9 cellular contexts compared by ENCODE assay signal in the genomic region with DNA sequence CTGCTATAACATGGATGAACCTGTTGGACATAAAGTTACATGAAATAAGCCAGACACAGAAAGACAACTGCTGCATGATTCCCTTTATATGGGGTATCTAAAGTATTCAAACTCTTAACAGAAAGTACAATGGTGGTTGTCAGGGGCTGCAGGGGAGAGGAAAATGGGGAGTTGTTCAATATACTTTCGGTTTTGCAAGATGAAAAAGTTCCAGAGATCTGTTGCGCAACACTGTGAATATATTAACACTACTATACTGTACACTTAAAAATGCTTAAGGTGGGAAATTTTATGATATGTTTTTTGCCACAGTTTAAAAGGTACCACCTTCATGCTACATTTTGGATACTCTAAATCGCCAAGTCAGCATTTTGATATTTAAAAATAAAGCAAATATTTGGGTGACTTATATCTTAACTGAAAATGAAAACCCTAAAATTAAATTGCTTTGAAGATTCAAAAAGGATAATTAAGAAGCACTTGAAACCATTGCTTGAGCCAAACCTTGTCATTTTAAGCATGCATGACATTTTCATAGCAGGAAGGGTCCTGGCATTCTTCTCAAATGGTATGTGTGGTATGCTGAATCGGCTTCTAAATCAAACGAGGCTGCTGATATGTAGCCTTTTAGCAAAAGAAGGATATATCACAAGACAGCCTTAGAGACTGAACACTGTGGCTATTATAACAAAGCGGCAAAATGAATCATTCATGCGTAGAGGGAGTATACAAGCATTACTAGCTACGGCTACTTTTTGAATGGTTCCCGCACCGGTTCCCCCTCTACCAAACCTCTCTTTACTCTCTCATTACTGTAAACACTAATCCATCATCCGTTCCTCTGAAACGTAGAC.
DNase-seq lines count a peak whose midpoint lies in the region; ATAC-seq, FAIRE-seq and TF ChIP-seq lines count a peak whose summit lies in the region.
"Had no signal": no experiment of that assay in that cellular context is flagged by ENCODE, and none has a peak within 500 bp of the region (broad histone marks: within the 10 kb centered on the region; RNA-seq: fewer than 3 reads in every experiment).

No MANE protein-coding gene starts in this region.

- DNase-seq in SIG-M5 treated with dmso at 0.1 percent for 504 hours (lab: John Stamatoyannopoulos, UW; ENCODE audit: unreplicated experiment) (peak; percentile 17), SIG-M5 (lab: John Stamatoyannopoulos, UW) (no peak), T-helper 17 cell (no peak), fibroblast of lung (ENCODE audit: low read depth in 2 of 2) (peak; percentile 71 to 83), NCI-H2196 treated with DMSO at 0.1 percent for 48 hours (lab: John Stamatoyannopoulos, UW; ENCODE audit: unreplicated experiment) (no peak), H54 (ENCODE audit: insufficient read length, low spot score) (no peak)
- DNase-seq in stimulated activated effector memory CD8-positive, alpha-beta T cell treated with anti-CD3 and anti-CD28 coated beads, Interleukin-12 subunit alpha, Interleukin-12 subunit beta, amount 100 ng/mL, for 72 hours (ENCODE audit: low spot score in 2 of 2): no peak
- no peak for DNase-seq in stimulated activated CD4-positive, alpha-beta T cell treated with anti-CD3 and anti-CD28 coated beads, Interleukin-4, amount 100 ng/mL, for 1 hour

- H3K9ac ChIP-seq in fibroblast of lung (ENCODE audit: insufficient read depth, low read length): peak overlapping the region; percentile 37

- peaks cover 44% of the 10 kb centered on the region for H3K4me1 Mint-ChIP-seq in T-helper 17 cell
- peaks cover 65% of the 10 kb centered on the region for H3K4me1 Mint-ChIP-seq in stimulated activated effector memory CD8-positive, alpha-beta T cell treated with anti-CD3 and anti-CD28 coated beads, Interleukin-12 subunit alpha, Interleukin-12 subunit beta, amount 100 ng/mL, for 72 hours

- no peak overlapping the region for H2AFZ ChIP-seq in fibroblast of lung (ENCODE audit: low read length)

- H3K27ac ChIP-seq in fibroblast of lung (ENCODE audit: insufficient read depth, low read length): peak overlapping the region; percentile 79
- H3K27ac ChIP-seq: 22Rv1 had no signal

- no peaks in the 10 kb centered on the region for H3K36me3 ChIP-seq in fibroblast of lung (ENCODE audit: control insufficient read depth, insufficient read depth, low read length)

- H3K4me2 ChIP-seq in fibroblast of lung (ENCODE audit: extremely low read depth, insufficient read depth, low read length): peak overlapping the region; percentile 68

- FAIRE-seq in H54 (lab: Jason Lieb, UNC): no peak

- H3K9me3 Mint-ChIP-seq in stimulated activated effector memory CD8-positive, alpha-beta T cell treated with anti-CD3 and anti-CD28 coated beads, Interleukin-12 subunit alpha, Interleukin-12 subunit beta, amount 100 ng/mL, for 72 hours: no peaks in the 10 kb centered on the region

- H3K4me1 ChIP-seq in fibroblast of lung (ENCODE audit: control insufficient read depth, extremely low read depth, insufficient read depth, low read length): peaks cover 21% of the 10 kb centered on the region

- no peaks in the 10 kb centered on the region for H3K36me3 Mint-ChIP-seq in T-helper 17 cell (ENCODE audit: low read depth)
- H3K36me3 Mint-ChIP-seq in stimulated activated effector memory CD8-positive, alpha-beta T cell treated with anti-CD3 and anti-CD28 coated beads, Interleukin-12 subunit alpha, Interleukin-12 subunit beta, amount 100 ng/mL, for 72 hours: peaks cover 61% of the 10 kb centered on the region

- H3K4me3 Mint-ChIP-seq in T-helper 17 cell: peak overlapping the region; percentile 84
- peak overlapping the region; percentile 65 for H3K4me3 Mint-ChIP-seq in stimulated activated effector memory CD8-positive, alpha-beta T cell treated with anti-CD3 and anti-CD28 coated beads, Interleukin-12 subunit alpha, Interleukin-12 subunit beta, amount 100 ng/mL, for 72 hours

- no peak for TF ChIP-seq POLR2A in H54 (IDR thresholded peaks at IDR 0.05; ENCODE audit: low read depth, low read length)

- no peaks in the 10 kb centered on the region for H3K27me3 Mint-ChIP-seq in T-helper 17 cell

- no peaks in the 10 kb centered on the region for H3K27me3 ChIP-seq in fibroblast of lung (ENCODE audit: control insufficient read depth, insufficient read depth, low read length)

- peak overlapping the region; percentile 93 for H3K27ac Mint-ChIP-seq in T-helper 17 cell
- peak overlapping the region; percentile 68 for H3K27ac Mint-ChIP-seq in stimulated activated effector memory CD8-positive, alpha-beta T cell treated with anti-CD3 and anti-CD28 coated beads, Interleukin-12 subunit alpha, Interleukin-12 subunit beta, amount 100 ng/mL, for 72 hours

- no peaks in the 10 kb centered on the region for H4K20me1 ChIP-seq in fibroblast of lung (ENCODE audit: control insufficient read depth, extremely low read depth, insufficient read depth, low read length)

- peaks cover 38% of the 10 kb centered on the region for H3K79me2 ChIP-seq in fibroblast of lung (ENCODE audit: control insufficient read depth, insufficient read depth, low read length)

- H3K9me3 ChIP-seq in T-helper 17 cell (ENCODE audit: control insufficient read depth, low read length, poor library complexity, severe bottlenecking): no peaks in the 10 kb centered on the region
- H3K9me3 ChIP-seq in fibroblast of lung (ENCODE audit: control insufficient read depth, insufficient read depth, low read depth, low read length): no peaks in the 10 kb centered on the region

- peak overlapping the region in 3 of 4 experiments; percentile 9 to 64 (median 38) for H3K4me3 ChIP-seq in fibroblast of lung (replicated peaks in 1 of 4; ENCODE audit: control extremely low read depth in 1 of 4, insufficient read depth in 1 of 4, low read depth in 3 of 4, low read length in 4 of 4)

- no peak for ATAC-seq in T-helper 17 cell
- peak; percentile 63 for ATAC-seq in stimulated activated effector memory CD8-positive, alpha-beta T cell treated with anti-CD3 and anti-CD28 coated beads, Interleukin-12 subunit alpha, Interleukin-12 subunit beta, amount 100 ng/mL, for 72 hours

- no peak for TF ChIP-seq CTCF in fibroblast of lung (conservative IDR thresholded peaks at IDR 0.05 in 1 of 2, IDR thresholded peaks at IDR 0.05 in 1 of 2; ENCODE audit: low read depth in 1 of 2, low read length in 2 of 2)

Comparison
In these comparisons a context has a peak if more than half of its experiments do, and no peak if none do; other contexts are left out.
1. DNase-seq: peak in SIG-M5 treated with dmso at 0.1 percent for 504 hours (single experiment) and fibroblast of lung (2 of 2); none in SIG-M5 (single experiment), T-helper 17 cell (0 of 3), stimulated activated effector memory CD8-positive, alpha-beta T cell treated with anti-CD3 and anti-CD28 coated beads, Interleukin-12 subunit alpha, Interleukin-12 subunit beta, amount 100 ng/mL, for 72 hours (0 of 2), NCI-H2196 treated with DMSO at 0.1 percent for 48 hours (single experiment), stimulated activated CD4-positive, alpha-beta T cell treated with anti-CD3 and anti-CD28 coated beads, Interleukin-4, amount 100 ng/mL, for 1 hour (single experiment) and H54 (single experiment).